8 cellular contexts compared by ENCODE assay signal in genomic region chr21:44456207-44456914, GRCh38. TPM values are rescaled to one million over a fixed set of nuclear protein-coding genes. Genes with fewer than 3 reads are reported as not detected.
A peak's percentile ranks its signal among the peaks of the same experiment; 100 is the strongest.
DNase-seq lines count a peak whose midpoint lies in the region; ATAC-seq, FAIRE-seq and TF ChIP-seq lines count a peak whose summit lies in the region.

No MANE protein-coding gene starts in this region.

- H3K9me1 ChIP-seq in keratinocyte (ENCODE audit: control insufficient read depth, extremely low read depth, insufficient read depth, low read length), result no peaks in the 10 kb centered on the region

- H3K4me3 ChIP-seq in HCT116 (replicated peaks in 1 of 2; ENCODE audit: low read depth in 1 of 2, low read length in 2 of 2), result peak overlapping the region; percentile 48 to 62
- peak overlapping the region; percentile 52 to 83 (median 63) for H3K4me3 ChIP-seq in keratinocyte (ENCODE audit: control insufficient read depth in 2 of 3, extremely low read depth in 1 of 3, insufficient read depth in 2 of 3, low read depth in 1 of 3, low read length in 3 of 3)

- no peaks in the 10 kb centered on the region for H3K9me2 ChIP-seq in HCT116 (ENCODE audit: insufficient read depth)

- no peak for TF ChIP-seq RAD21 in HCT116 (IDR thresholded peaks at IDR 0.05; ENCODE audit: low read depth)

- H3K36me3 ChIP-seq in HCT116 (ENCODE audit: control insufficient read depth in 1 of 2, insufficient read depth in 2 of 2, low read length in 2 of 2), result no peaks in the 10 kb centered on the region
- no peaks in the 10 kb centered on the region for H3K36me3 ChIP-seq in keratinocyte (ENCODE audit: control insufficient read depth in 2 of 2, extremely low read depth in 1 of 2, insufficient read depth in 2 of 2, low read length in 2 of 2)

- H3K9me3 Mint-ChIP-seq in activated naive CD8-positive, alpha-beta T cell treated with anti-CD3 and anti-CD28 coated beads, Interleukin-2, amount 10 ng/mL, durations not matched to agents 7 days and 5 days, result peaks cover 9% of the 10 kb centered on the region
- peaks cover 7% of the 10 kb centered on the region for H3K9me3 Mint-ChIP-seq in stimulated activated effector memory CD8-positive, alpha-beta T cell treated with anti-CD3 and anti-CD28 coated beads, Interleukin-12 subunit alpha, Interleukin-12 subunit beta, amount 100 ng/mL, for 72 hours
- H3K9me3 Mint-ChIP-seq in HFFc6, result peaks cover 29% of the 10 kb centered on the region

- H3K27me3 ChIP-seq in HCT116 (ENCODE audit: insufficient read depth, low read length), result peaks cover 11% of the 10 kb centered on the region
- peaks cover 9% of the 10 kb centered on the region for H3K27me3 ChIP-seq in keratinocyte (ENCODE audit: control insufficient read depth, extremely low read depth, insufficient read depth, low read length)

- CTCF ChIA-PET in HCT116 (lab: Charles Lee), result interaction anchor here (0.6 to 1.4 kb wide), 3 partner anchors 9 to 15 kb away, joined by 3 to 4 read pairs (median 4); no protein-coding TSS in a partner anchor

- ATAC-seq in HCT116, result no peak
- ATAC-seq in activated naive CD8-positive, alpha-beta T cell treated with anti-CD3 and anti-CD28 coated beads, Interleukin-2, amount 10 ng/mL, durations not matched to agents 7 days and 5 days (ENCODE audit: low read depth), result no peak
- no peak for ATAC-seq in stimulated activated effector memory CD8-positive, alpha-beta T cell treated with anti-CD3 and anti-CD28 coated beads, Interleukin-12 subunit alpha, Interleukin-12 subunit beta, amount 100 ng/mL, for 72 hours

- no peaks in the 10 kb centered on the region for H3K36me3 Mint-ChIP-seq in activated naive CD8-positive, alpha-beta T cell treated with anti-CD3 and anti-CD28 coated beads, Interleukin-2, amount 10 ng/mL, durations not matched to agents 7 days and 5 days
- no peaks in the 10 kb centered on the region for H3K36me3 Mint-ChIP-seq in stimulated activated effector memory CD8-positive, alpha-beta T cell treated with anti-CD3 and anti-CD28 coated beads, Interleukin-12 subunit alpha, Interleukin-12 subunit beta, amount 100 ng/mL, for 72 hours
- peaks cover 5% of the 10 kb centered on the region; the same call in 1 of the 2 replicates for H3K36me3 Mint-ChIP-seq in HFFc6 (ENCODE audit: low read depth)

- H3K4me1 ChIP-seq in HCT116 (ENCODE audit: control insufficient read depth in 1 of 2, insufficient read depth in 2 of 2, low read length in 2 of 2), result peaks cover 6 to 10% of the 10 kb centered on the region in 2 experiments; a peak in 3 of 4 replicates
- no peaks in the 10 kb centered on the region for H3K4me1 ChIP-seq in keratinocyte (ENCODE audit: control insufficient read depth, extremely low read depth, insufficient read depth, low read length)

- H3K4me3 Mint-ChIP-seq in activated naive CD8-positive, alpha-beta T cell treated with anti-CD3 and anti-CD28 coated beads, Interleukin-2, amount 10 ng/mL, durations not matched to agents 7 days and 5 days, result peak overlapping the region; percentile 78
- peak overlapping the region; percentile 63 for H3K4me3 Mint-ChIP-seq in stimulated activated effector memory CD8-positive, alpha-beta T cell treated with anti-CD3 and anti-CD28 coated beads, Interleukin-12 subunit alpha, Interleukin-12 subunit beta, amount 100 ng/mL, for 72 hours
- no peak overlapping the region for H3K4me3 Mint-ChIP-seq in HFFc6

- dilution Hi-C loops in keratinocyte (cut with MboI; ENCODE audit: extremely low pct_ligation_motif_present, low sequenced_read_pairs), result no loop called here

- H3K9ac ChIP-seq in HCT116 (ENCODE audit: low read length) (peak overlapping the region; percentile 72), keratinocyte (ENCODE audit: control insufficient read depth, extremely low read depth, insufficient read depth, low read length) (no peak overlapping the region)

- no peak for TF ChIP-seq POLR2A in HCT116 (IDR thresholded peaks at IDR 0.05; ENCODE audit: borderline replicate concordance, extremely low read depth, insufficient read depth, insufficient read length)

- H3K4me1 Mint-ChIP-seq in activated naive CD8-positive, alpha-beta T cell treated with anti-CD3 and anti-CD28 coated beads, Interleukin-2, amount 10 ng/mL, durations not matched to agents 7 days and 5 days, result peaks cover 1% of the 10 kb centered on the region
- H3K4me1 Mint-ChIP-seq in stimulated activated effector memory CD8-positive, alpha-beta T cell treated with anti-CD3 and anti-CD28 coated beads, Interleukin-12 subunit alpha, Interleukin-12 subunit beta, amount 100 ng/mL, for 72 hours, result peaks cover 8% of the 10 kb centered on the region
- no peaks in the 10 kb centered on the region for H3K4me1 Mint-ChIP-seq in HFFc6 (ENCODE audit: low read depth)

- peak overlapping the region; percentile 90 for H3K4me2 ChIP-seq in HCT116 (ENCODE audit: low read length)
- H3K4me2 ChIP-seq in keratinocyte (ENCODE audit: control insufficient read depth, extremely low read depth, insufficient read depth, low read depth, low read length), result peak overlapping the region; percentile 78

- H3K9me3 ChIP-seq in HCT116 (ENCODE audit: control insufficient read depth in 1 of 2, insufficient read depth in 1 of 2, low read depth in 1 of 2, low read length in 2 of 2), result no peaks in the 10 kb centered on the region
- H3K9me3 ChIP-seq in keratinocyte (ENCODE audit: control insufficient read depth, low read depth, low read length), result no peaks in the 10 kb centered on the region

- POLR2A ChIA-PET in HCT116 (lab: Charles Lee), result no interaction called here
- POLR2A ChIA-PET in activated naive CD8-positive, alpha-beta T cell treated with anti-CD3 and anti-CD28 coated beads, Interleukin-2, amount 10 ng/mL, durations not matched to agents 7 days and 5 days (lab: Charles Lee), result interaction anchor here (0.5 to 3.0 kb wide), 5 partner anchors 92 to 345 kb away, joined by 3 to 11 read pairs (median 4); partner anchors contain the start of genes CFAP410 and UBE2G2

- H2AFZ ChIP-seq in HCT116 (ENCODE audit: low read depth, low read length, poor library complexity, severe bottlenecking), result no peak overlapping the region
- H2AFZ ChIP-seq in keratinocyte (ENCODE audit: control insufficient read depth, low read length), result peak overlapping the region; percentile 81

- H4K20me1 ChIP-seq in HCT116 (ENCODE audit: insufficient read depth) (no peaks in the 10 kb centered on the region), keratinocyte (ENCODE audit: control insufficient read depth, extremely low read depth, insufficient read depth, low read length) (no peaks in the 10 kb centered on the region)

- DNase-seq in HCT116 (ENCODE audit: low read depth, low spot score) (no peak), keratinocyte (ENCODE audit: low read depth, low spot score) (no peak), C1 segment of cervical spinal cord (lab: John Stamatoyannopoulos, UW) (no peak), globus pallidus (ENCODE audit: low spot score) (no peak), HFFc6 (no peak), NCI-H82 treated with DMSO at 0.1 percent for 48 hours (lab: John Stamatoyannopoulos, UW; ENCODE audit: unreplicated experiment) (no peak)
- DNase-seq in activated naive CD8-positive, alpha-beta T cell treated with anti-CD3 and anti-CD28 coated beads, Interleukin-2, amount 10 ng/mL, durations not matched to agents 7 days and 5 days, result peak; percentile 33
- no peak for DNase-seq in stimulated activated effector memory CD8-positive, alpha-beta T cell treated with anti-CD3 and anti-CD28 coated beads, Interleukin-12 subunit alpha, Interleukin-12 subunit beta, amount 100 ng/mL, for 72 hours (ENCODE audit: low spot score in 2 of 2)

- peak overlapping the region; percentile 60 for H3K27ac Mint-ChIP-seq in activated naive CD8-positive, alpha-beta T cell treated with anti-CD3 and anti-CD28 coated beads, Interleukin-2, amount 10 ng/mL, durations not matched to agents 7 days and 5 days
- H3K27ac Mint-ChIP-seq in stimulated activated effector memory CD8-positive, alpha-beta T cell treated with anti-CD3 and anti-CD28 coated beads, Interleukin-12 subunit alpha, Interleukin-12 subunit beta, amount 100 ng/mL, for 72 hours, result no peak overlapping the region
- no peak overlapping the region for H3K27ac Mint-ChIP-seq in HFFc6

- BruUV-seq in HCT116 (replicated peaks; lab: Mats Ljungman, UMichigan), result TSS peak; percentile 15

- H3K27me3 Mint-ChIP-seq in activated naive CD8-positive, alpha-beta T cell treated with anti-CD3 and anti-CD28 coated beads, Interleukin-2, amount 10 ng/mL, durations not matched to agents 7 days and 5 days, result peaks cover 23% of the 10 kb centered on the region
- H3K27me3 Mint-ChIP-seq in HFFc6 (ENCODE audit: insufficient read depth), result peaks cover 4% of the 10 kb centered on the region

- RAD21 ChIA-PET in HCT116 (lab: Charles Lee; ENCODE audit: low non-redundant PET in 1 of 2, low total read pairs in 2 of 2, uncharacterized antibody in 2 of 2, unreplicated experiment in 2 of 2), result interaction anchor here in 1 of 2 experiments (0.8 kb wide), 1 partner anchor 159 kb away, joined by 4 read pairs; no protein-coding TSS in a partner anchor

- H3K27ac ChIP-seq in HCT116 (ENCODE audit: low read depth, low read length) (peak overlapping the region; percentile 24; the same call in 1 of the 2 replicates), keratinocyte (ENCODE audit: control insufficient read depth, insufficient read depth, low read length) (no peak overlapping the region)

- intact Hi-C loops in HCT116 (cut with micrococcal nuclease), result no loop called here

- TF ChIP-seq CTCF in HCT116 (IDR thresholded peaks at IDR 0.05 in 2 of 3, conservative IDR thresholded peaks at IDR 0.05 in 1 of 3; ENCODE audit: borderline replicate concordance in 1 of 3, insufficient read depth in 1 of 3, low read depth in 2 of 3, low read length in 2 of 3) (0 out of 6 replicates have a peak, but pooled peaks of 1 of the 3 experiments have one; percentile 1), keratinocyte (optimal IDR thresholded peaks at IDR 0.05 in 1 of 3, IDR thresholded peaks at IDR 0.05 in 1 of 3, conservative IDR thresholded peaks at IDR 0.05 in 1 of 3; ENCODE audit: extremely low read depth in 1 of 3, insufficient read depth in 2 of 3, low read length in 3 of 3) (no peak), HFFc6 (IDR thresholded peaks at IDR 0.05) (no peak)

- H3K79me2 ChIP-seq in HCT116 (ENCODE audit: insufficient read depth, low read length), result no peaks in the 10 kb centered on the region
- H3K79me2 ChIP-seq in keratinocyte (ENCODE audit: control insufficient read depth, insufficient read depth, low read length), result no peaks in the 10 kb centered on the region

- no peak for FAIRE-seq in keratinocyte (lab: Jason Lieb, UNC)

RNA-seq across cellular contexts. Expression of gene LRRC3, which starts 1.1 kb away (rescaled TPM):
- 7.5 TPM for total RNA-seq in HCT116 (2021; ENCODE audit: unreplicated experiment)
- polyA plus RNA-seq in HCT116 (2012), result 5.6 and 5.9 TPM in 2 replicates
- 1 to 10 TPM; 3.0 to 3.5 TPM for total RNA-seq in activated naive CD8-positive, alpha-beta T cell treated with anti-CD3 and anti-CD28 coated beads, Interleukin-2, amount 10 ng/mL, durations not matched to agents 7 days and 5 days
- polyA plus RNA-seq in keratinocyte, result 1.4 to 1.9 TPM (median 1.6 TPM) in 3 replicates
- 0.25 TPM for polyA plus RNA-seq in keratinocyte (2011; ENCODE audit: low read depth)
- 1.0 and 1.5 TPM in 2 replicates for polyA plus RNA-seq in keratinocyte (2011; cell fraction: cytosol; rRNA removed)
- 5.3 and 6.2 TPM in 2 replicates for polyA plus RNA-seq in keratinocyte (2011; cell fraction: nucleus; rRNA removed)
- polyA plus RNA-seq in keratinocyte (2012; ENCODE audit: low replicate concordance), result 1.0 and 2.3 TPM in 2 replicates
- 2.2 to 4.4 TPM (median 2.3 TPM) in 3 replicates for polyA minus RNA-seq in keratinocyte
- 4.0 TPM for polyA minus RNA-seq in keratinocyte (2011; cell fraction: cytosol; rRNA and poly(A)+ RNA removed)
- polyA minus RNA-seq in keratinocyte (2011; cell fraction: nucleus; rRNA and poly(A)+ RNA removed), result 5.1 and 5.5 TPM in 2 replicates
- total RNA-seq in HFFc6 (2021; fragmentation: NEBNext Ultra II Directional; extraction: Animal tissue kit (Norgen Biotek cat#: 25700)), result not detected
